ENCODE assay signal across 22 cellular contexts in the genomic region with DNA sequence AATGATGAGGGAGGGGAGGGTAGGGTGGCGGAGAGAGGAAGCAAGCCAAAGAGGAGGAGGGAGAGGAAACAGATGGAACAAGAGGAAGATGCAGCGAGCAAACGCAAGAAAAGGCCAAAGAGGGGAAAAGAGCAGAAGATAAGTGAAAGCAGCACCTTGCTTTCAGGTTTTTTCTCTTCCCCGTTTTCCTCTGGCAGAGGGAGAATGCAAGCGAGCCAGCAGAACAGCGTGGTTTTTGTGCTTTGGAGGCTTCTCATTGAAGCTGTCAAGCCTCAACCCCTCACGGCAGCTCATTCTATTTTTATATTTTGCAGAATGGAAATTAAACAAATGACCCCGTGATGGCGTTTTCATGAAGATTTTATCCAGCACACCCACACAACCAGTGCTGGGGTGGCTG.
DNase-seq lines count a peak whose midpoint lies in the region; ATAC-seq and TF ChIP-seq lines count a peak whose summit lies in the region.
"Had no signal": no experiment of that assay in that cellular context is flagged by ENCODE, and none has a peak within 500 bp of the region (broad histone marks: within the 10 kb centered on the region; RNA-seq: fewer than 3 reads in every experiment).

No MANE protein-coding gene starts in this region.

- peaks cover 26% of the 10 kb centered on the region for H3K36me3 Mint-ChIP-seq in activated T-helper 2 cell treated with anti-CD3 and anti-CD28 coated beads, Interferon-gamma antibody, Interleukin-2, Interleukin-4, amounts not matched to agents 10 μg/mL and 5 μg/mL and 100 μg/mL, durations not matched to agents 14 hours and 24 hours and 36 hours (ENCODE audit: low read depth)
- H3K36me3 Mint-ChIP-seq in naive thymus-derived CD4-positive, alpha-beta T cell = peaks cover 0 to 32% (median 0%) of the 10 kb centered on the region in 5 donors

- no peak for TF ChIP-seq CTCF in HL-60 (IDR thresholded peaks at IDR 0.05; ENCODE audit: insufficient read depth, low read length)

- peaks cover 0 to 6% of the 10 kb centered on the region in 2 donors for H3K4me1 ChIP-seq in naive thymus-derived CD4-positive, alpha-beta T cell (ENCODE audit: control insufficient read depth in 2 of 2, insufficient read depth in 2 of 2, low read length in 2 of 2)
- H3K4me1 ChIP-seq: parathyroid adenoma had no signal

- H3K27me3 ChIP-seq in HL-60 (ENCODE audit: insufficient read depth, poor library complexity, severe bottlenecking) = peaks cover 35% of the 10 kb centered on the region
- peaks cover 0 to 2% of the 10 kb centered on the region in 2 donors for H3K27me3 ChIP-seq in naive thymus-derived CD4-positive, alpha-beta T cell (ENCODE audit: control insufficient read depth in 2 of 2, insufficient read depth in 2 of 2, low read length in 2 of 2)
- H3K27me3 ChIP-seq: Peyer's patch, vagina had no signal

- no peaks in the 10 kb centered on the region for H3K27me3 Mint-ChIP-seq in activated T-helper 2 cell treated with anti-CD3 and anti-CD28 coated beads, Interferon-gamma antibody, Interleukin-2, Interleukin-4, amounts not matched to agents 10 μg/mL and 5 μg/mL and 100 μg/mL, durations not matched to agents 14 hours and 24 hours and 36 hours (ENCODE audit: low read depth)
- H3K27me3 Mint-ChIP-seq in stimulated activated naive CD8-positive, alpha-beta T cell treated with anti-CD3 and anti-CD28 coated beads, Interleukin-15, amount 100 ng/mL, for 72 hours = peaks cover 85% of the 10 kb centered on the region
- peaks cover 0 to 57% (median 38%) of the 10 kb centered on the region in 5 donors for H3K27me3 Mint-ChIP-seq in naive thymus-derived CD4-positive, alpha-beta T cell

- intact Hi-C loops in Right ventricle myocardium inferior (cut with DNase I) = loop anchor here (1.0 to 2.0 kb wide), 2 partner anchors 42 to 48 kb away; no protein-coding TSS in a partner anchor
- intact Hi-C loops in cardiac septum (cut with DNase I) = loop anchor here (5.0 kb wide), 1 partner anchor 109 kb away; no protein-coding TSS in a partner anchor
- intact Hi-C loops in activated T-helper 2 cell treated with anti-CD3 and anti-CD28 coated beads, Interferon-gamma antibody, Interleukin-2, Interleukin-4, amounts not matched to agents 10 μg/mL and 5 μg/mL and 100 μg/mL, durations not matched to agents 14 hours and 24 hours and 36 hours (cut with micrococcal nuclease) = loop anchor here (1.0 kb wide), 1 partner anchor 19 kb away; no protein-coding TSS in a partner anchor
- intact Hi-C loops in naive thymus-derived CD4-positive, alpha-beta T cell (cut with micrococcal nuclease) = no loop called here

- peak overlapping the region; percentile 56 for H3K4me3 Mint-ChIP-seq in activated T-helper 2 cell treated with anti-CD3 and anti-CD28 coated beads, Interferon-gamma antibody, Interleukin-2, Interleukin-4, amounts not matched to agents 10 μg/mL and 5 μg/mL and 100 μg/mL, durations not matched to agents 14 hours and 24 hours and 36 hours (ENCODE audit: low read depth)
- peak overlapping the region; percentile 55 to 64 for H3K4me3 Mint-ChIP-seq in stimulated activated naive CD8-positive, alpha-beta T cell treated with anti-CD3 and anti-CD28 coated beads, Interleukin-15, amount 100 ng/mL, for 72 hours
- peak overlapping the region in 1 of 10 donors; percentile 64 for H3K4me3 Mint-ChIP-seq in naive thymus-derived CD4-positive, alpha-beta T cell
- H3K4me3 Mint-ChIP-seq: HFFc6 had no signal

- H3K27ac ChIP-seq in HL-60 (replicated peaks) = no peak overlapping the region
- H3K27ac ChIP-seq in naive thymus-derived CD4-positive, alpha-beta T cell (ENCODE audit: low read depth, low read length) = no peak overlapping the region
- H3K27ac ChIP-seq: KMS-11, parathyroid adenoma, Peyer's patch, vagina had no signal

- H3K9me3 ChIP-seq in naive thymus-derived CD4-positive, alpha-beta T cell (ENCODE audit: control insufficient read depth in 2 of 3, low read length in 3 of 3) = no peaks in the 10 kb centered on the region
- H3K9me3 ChIP-seq: esophagus muscularis mucosa, mucosa of descending colon, Peyer's patch, vagina had no signal

- POLR2A ChIA-PET in naive thymus-derived CD4-positive, alpha-beta T cell (lab: Charles Lee) = no interaction called here

- no peak overlapping the region for H3K4me3 ChIP-seq in HL-60 (replicated peaks; ENCODE audit: insufficient read depth, low read length)
- H3K4me3 ChIP-seq in naive thymus-derived CD4-positive, alpha-beta T cell (ENCODE audit: low read length) = no peak overlapping the region
- H3K4me3 ChIP-seq: mucosa of descending colon, Peyer's patch, smooth muscle cell, vagina had no signal

- CTCF ChIA-PET in naive thymus-derived CD4-positive, alpha-beta T cell (lab: Charles Lee) = no interaction called here

- no peaks in the 10 kb centered on the region for H3K9me3 Mint-ChIP-seq in activated T-helper 2 cell treated with anti-CD3 and anti-CD28 coated beads, Interferon-gamma antibody, Interleukin-2, Interleukin-4, amounts not matched to agents 10 μg/mL and 5 μg/mL and 100 μg/mL, durations not matched to agents 14 hours and 24 hours and 36 hours
- H3K9me3 Mint-ChIP-seq in stimulated activated naive CD8-positive, alpha-beta T cell treated with anti-CD3 and anti-CD28 coated beads, Interleukin-15, amount 100 ng/mL, for 72 hours = no peaks in the 10 kb centered on the region
- H3K9me3 Mint-ChIP-seq in naive thymus-derived CD4-positive, alpha-beta T cell = peaks cover 0 to 2% (median 0%) of the 10 kb centered on the region in 11 donors
- H3K9me3 Mint-ChIP-seq: HFFc6 had no signal

- peaks cover 41% of the 10 kb centered on the region for H3K4me1 Mint-ChIP-seq in activated T-helper 2 cell treated with anti-CD3 and anti-CD28 coated beads, Interferon-gamma antibody, Interleukin-2, Interleukin-4, amounts not matched to agents 10 μg/mL and 5 μg/mL and 100 μg/mL, durations not matched to agents 14 hours and 24 hours and 36 hours (ENCODE audit: low read depth)
- H3K4me1 Mint-ChIP-seq in stimulated activated naive CD8-positive, alpha-beta T cell treated with anti-CD3 and anti-CD28 coated beads, Interleukin-15, amount 100 ng/mL, for 72 hours = peaks cover 33% of the 10 kb centered on the region
- H3K4me1 Mint-ChIP-seq in naive thymus-derived CD4-positive, alpha-beta T cell = peaks cover 3 to 66% (median 7%) of the 10 kb centered on the region in 7 donors

- DNase-seq in Right ventricle myocardium inferior (ENCODE audit: missing footprints) (no peak), cardiac septum (ENCODE audit: low spot score) (no peak), HL-60 (ENCODE audit: low read depth in 1 of 2, low spot score in 1 of 2) (peak; percentile 3 to 8)
- no peak for DNase-seq in activated T-helper 2 cell treated with anti-CD3 and anti-CD28 coated beads, Interferon-gamma antibody, Interleukin-2, Interleukin-4, amounts not matched to agents 10 μg/mL and 5 μg/mL and 100 μg/mL, durations not matched to agents 14 hours and 24 hours and 36 hours (ENCODE audit: low spot score)
- DNase-seq in stimulated activated naive CD8-positive, alpha-beta T cell treated with anti-CD3 and anti-CD28 coated beads, Interleukin-15, amount 100 ng/mL, for 72 hours = no peak
- no peak for DNase-seq in naive thymus-derived CD4-positive, alpha-beta T cell
- no peak for DNase-seq in effector CD8-positive, alpha-beta T cell (lab: John Stamatoyannopoulos, UW)
- DNase-seq: activated effector memory CD4-positive, alpha-beta T cell treated with anti-CD3 and anti-CD28 coated beads, Interleukin-2, amount 50 U/mL, for 16 hours; dermis blood vessel endothelial cell; DND-41; HFFc6; hippocampal formation; mucosa of descending colon; NCI-H1694; Peyer's patch; stimulated activated naive CD4-positive, alpha-beta T cell had no signal

- H3K27ac Mint-ChIP-seq in activated T-helper 2 cell treated with anti-CD3 and anti-CD28 coated beads, Interferon-gamma antibody, Interleukin-2, Interleukin-4, amounts not matched to agents 10 μg/mL and 5 μg/mL and 100 μg/mL, durations not matched to agents 14 hours and 24 hours and 36 hours = peak overlapping the region; percentile 82
- H3K27ac Mint-ChIP-seq in stimulated activated naive CD8-positive, alpha-beta T cell treated with anti-CD3 and anti-CD28 coated beads, Interleukin-15, amount 100 ng/mL, for 72 hours = no peak overlapping the region
- peak overlapping the region in 1 of 9 donors; percentile 56 for H3K27ac Mint-ChIP-seq in naive thymus-derived CD4-positive, alpha-beta T cell
- H3K27ac Mint-ChIP-seq: HFFc6 had no signal

- H3K36me3 ChIP-seq in naive thymus-derived CD4-positive, alpha-beta T cell (ENCODE audit: control insufficient read depth in 2 of 3, insufficient read depth in 3 of 3, low read length in 3 of 3) = no peaks in the 10 kb centered on the region
- H3K36me3 ChIP-seq: esophagus muscularis mucosa, Peyer's patch, vagina had no signal

- ATAC-seq in Right ventricle myocardium inferior (peak; percentile 52), GM18870 (IDR thresholded peaks at IDR 0.05; ENCODE audit: unreplicated experiment) (no peak)
- ATAC-seq in stimulated activated naive CD8-positive, alpha-beta T cell treated with anti-CD3 and anti-CD28 coated beads, Interleukin-15, amount 100 ng/mL, for 72 hours = no peak
- ATAC-seq in naive thymus-derived CD4-positive, alpha-beta T cell = no peak
- ATAC-seq: mucosa of descending colon had no signal

Comparison
In these comparisons a context has a peak if more than half of its experiments do, and no peak if none do; other contexts are left out.
1. DNase-seq: peak in HL-60 (2 of 2); none in Right ventricle myocardium inferior (single experiment), cardiac septum (single experiment), activated T-helper 2 cell treated with anti-CD3 and anti-CD28 coated beads, Interferon-gamma antibody, Interleukin-2, Interleukin-4, amounts not matched to agents 10 μg/mL and 5 μg/mL and 100 μg/mL, durations not matched to agents 14 hours and 24 hours and 36 hours (single experiment), stimulated activated naive CD8-positive, alpha-beta T cell treated with anti-CD3 and anti-CD28 coated beads, Interleukin-15, amount 100 ng/mL, for 72 hours (0 of 2), naive thymus-derived CD4-positive, alpha-beta T cell (0 of 9) and effector CD8-positive, alpha-beta T cell (single experiment).
2. intact Hi-C loops: an anchor here in Right ventricle myocardium inferior (1.0 to 2.0 kb wide), cardiac septum (5.0 kb wide) and activated T-helper 2 cell treated with anti-CD3 and anti-CD28 coated beads, Interferon-gamma antibody, Interleukin-2, Interleukin-4, amounts not matched to agents 10 μg/mL and 5 μg/mL and 100 μg/mL, durations not matched to agents 14 hours and 24 hours and 36 hours (1.0 kb wide); none called in naive thymus-derived CD4-positive, alpha-beta T cell.